Comparison of ENCODE assay signal across 1 cellular context in the genomic region with DNA sequence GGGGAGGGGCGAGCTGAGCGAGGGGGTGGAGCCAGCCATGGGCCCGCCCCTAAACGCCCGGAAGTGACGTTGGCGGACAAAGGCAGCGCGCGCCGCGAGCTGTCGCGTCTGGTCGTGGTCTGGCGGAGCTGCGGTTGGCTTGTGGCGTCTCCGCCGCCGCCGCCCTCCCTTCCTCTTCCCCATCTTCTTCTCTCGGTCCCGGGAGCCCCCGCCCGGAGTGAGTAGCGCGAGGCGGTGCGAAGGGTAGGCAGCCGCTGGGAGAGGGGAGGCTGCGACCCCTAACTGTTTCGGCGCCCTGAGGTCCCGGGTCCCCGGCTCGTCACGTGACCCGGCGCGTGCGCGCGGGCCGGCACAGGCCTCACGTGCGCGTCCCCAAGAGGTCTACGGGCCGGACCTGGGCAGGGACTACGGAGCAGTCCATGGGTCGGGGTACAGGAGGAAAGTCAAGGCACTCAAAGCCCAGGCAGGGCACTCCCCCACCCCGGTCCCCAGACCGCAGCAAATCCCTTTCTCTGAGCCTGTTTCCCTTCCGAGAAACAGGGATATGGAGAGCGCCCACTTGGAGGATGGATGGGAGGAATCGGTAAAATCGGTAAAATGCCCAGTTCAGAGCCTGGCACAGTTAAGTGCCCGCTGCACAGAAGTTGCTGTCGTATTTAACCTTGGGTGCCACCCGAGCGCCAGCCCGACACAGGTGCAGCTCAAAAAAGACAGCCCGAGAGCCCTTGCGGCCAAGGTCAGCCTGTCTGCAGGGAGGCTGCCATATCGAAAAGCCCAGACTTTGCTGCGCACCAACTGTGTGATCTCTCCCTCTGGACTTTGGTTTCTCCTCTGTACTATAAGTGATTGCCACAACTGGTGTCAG.
TF ChIP-seq lines count a peak whose summit lies in the region.

A gene with protein sequence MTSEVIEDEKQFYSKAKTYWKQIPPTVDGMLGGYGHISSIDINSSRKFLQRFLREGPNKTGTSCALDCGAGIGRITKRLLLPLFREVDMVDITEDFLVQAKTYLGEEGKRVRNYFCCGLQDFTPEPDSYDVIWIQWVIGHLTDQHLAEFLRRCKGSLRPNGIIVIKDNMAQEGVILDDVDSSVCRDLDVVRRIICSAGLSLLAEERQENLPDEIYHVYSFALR (plus strand): TSS at position 85 of the 865 bp plus-strand sequence. CDS start 6,541 bp downstream, outside the sequence.

TF ChIP-seq in GM12878, 131 proteins besides CTCF, POLR2A, EP300 and RAD21 (continued from another document and continues in another):
- TF ChIP-seq, protein P1, sequence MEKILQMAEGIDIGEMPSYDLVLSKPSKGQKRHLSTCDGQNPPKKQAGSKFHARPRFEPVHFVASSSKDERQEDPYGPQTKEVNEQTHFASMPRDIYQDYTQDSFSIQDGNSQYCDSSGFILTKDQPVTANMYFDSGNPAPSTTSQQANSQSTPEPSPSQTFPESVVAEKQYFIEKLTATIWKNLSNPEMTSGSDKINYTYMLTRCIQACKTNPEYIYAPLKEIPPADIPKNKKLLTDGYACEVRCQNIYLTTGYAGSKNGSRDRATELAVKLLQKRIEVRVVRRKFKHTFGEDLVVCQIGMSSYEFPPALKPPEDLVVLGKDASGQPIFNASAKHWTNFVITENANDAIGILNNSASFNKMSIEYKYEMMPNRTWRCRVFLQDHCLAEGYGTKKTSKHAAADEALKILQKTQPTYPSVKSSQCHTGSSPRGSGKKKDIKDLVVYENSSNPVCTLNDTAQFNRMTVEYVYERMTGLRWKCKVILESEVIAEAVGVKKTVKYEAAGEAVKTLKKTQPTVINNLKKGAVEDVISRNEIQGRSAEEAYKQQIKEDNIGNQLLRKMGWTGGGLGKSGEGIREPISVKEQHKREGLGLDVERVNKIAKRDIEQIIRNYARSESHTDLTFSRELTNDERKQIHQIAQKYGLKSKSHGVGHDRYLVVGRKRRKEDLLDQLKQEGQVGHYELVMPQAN (conservative IDR thresholded peaks at IDR 0.05) = peak; percentile 93
- TF ChIP-seq CREB1 (IDR thresholded peaks at IDR 0.05; ENCODE audit: low read depth) = peak; percentile 93
- TF ChIP-seq, protein P2, sequence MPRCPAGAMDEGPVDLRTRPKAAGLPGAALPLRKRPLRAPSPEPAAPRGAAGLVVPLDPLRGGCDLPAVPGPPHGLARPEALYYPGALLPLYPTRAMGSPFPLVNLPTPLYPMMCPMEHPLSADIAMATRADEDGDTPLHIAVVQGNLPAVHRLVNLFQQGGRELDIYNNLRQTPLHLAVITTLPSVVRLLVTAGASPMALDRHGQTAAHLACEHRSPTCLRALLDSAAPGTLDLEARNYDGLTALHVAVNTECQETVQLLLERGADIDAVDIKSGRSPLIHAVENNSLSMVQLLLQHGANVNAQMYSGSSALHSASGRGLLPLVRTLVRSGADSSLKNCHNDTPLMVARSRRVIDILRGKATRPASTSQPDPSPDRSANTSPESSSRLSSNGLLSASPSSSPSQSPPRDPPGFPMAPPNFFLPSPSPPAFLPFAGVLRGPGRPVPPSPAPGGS (IDR thresholded peaks at IDR 0.05; ENCODE audit: borderline replicate concordance, insufficient read depth, low read depth, low read length, poor library complexity, severe bottlenecking) = no peak
- TF ChIP-seq SPI1 (IDR thresholded peaks at IDR 0.05; ENCODE audit: borderline replicate concordance, insufficient read depth, low read depth, low read length) = peak; percentile 29; the same call in 1 of the 2 replicates
- TF ChIP-seq JUNB (IDR thresholded peaks at IDR 0.05) = no peak
- TF ChIP-seq, protein P3, sequence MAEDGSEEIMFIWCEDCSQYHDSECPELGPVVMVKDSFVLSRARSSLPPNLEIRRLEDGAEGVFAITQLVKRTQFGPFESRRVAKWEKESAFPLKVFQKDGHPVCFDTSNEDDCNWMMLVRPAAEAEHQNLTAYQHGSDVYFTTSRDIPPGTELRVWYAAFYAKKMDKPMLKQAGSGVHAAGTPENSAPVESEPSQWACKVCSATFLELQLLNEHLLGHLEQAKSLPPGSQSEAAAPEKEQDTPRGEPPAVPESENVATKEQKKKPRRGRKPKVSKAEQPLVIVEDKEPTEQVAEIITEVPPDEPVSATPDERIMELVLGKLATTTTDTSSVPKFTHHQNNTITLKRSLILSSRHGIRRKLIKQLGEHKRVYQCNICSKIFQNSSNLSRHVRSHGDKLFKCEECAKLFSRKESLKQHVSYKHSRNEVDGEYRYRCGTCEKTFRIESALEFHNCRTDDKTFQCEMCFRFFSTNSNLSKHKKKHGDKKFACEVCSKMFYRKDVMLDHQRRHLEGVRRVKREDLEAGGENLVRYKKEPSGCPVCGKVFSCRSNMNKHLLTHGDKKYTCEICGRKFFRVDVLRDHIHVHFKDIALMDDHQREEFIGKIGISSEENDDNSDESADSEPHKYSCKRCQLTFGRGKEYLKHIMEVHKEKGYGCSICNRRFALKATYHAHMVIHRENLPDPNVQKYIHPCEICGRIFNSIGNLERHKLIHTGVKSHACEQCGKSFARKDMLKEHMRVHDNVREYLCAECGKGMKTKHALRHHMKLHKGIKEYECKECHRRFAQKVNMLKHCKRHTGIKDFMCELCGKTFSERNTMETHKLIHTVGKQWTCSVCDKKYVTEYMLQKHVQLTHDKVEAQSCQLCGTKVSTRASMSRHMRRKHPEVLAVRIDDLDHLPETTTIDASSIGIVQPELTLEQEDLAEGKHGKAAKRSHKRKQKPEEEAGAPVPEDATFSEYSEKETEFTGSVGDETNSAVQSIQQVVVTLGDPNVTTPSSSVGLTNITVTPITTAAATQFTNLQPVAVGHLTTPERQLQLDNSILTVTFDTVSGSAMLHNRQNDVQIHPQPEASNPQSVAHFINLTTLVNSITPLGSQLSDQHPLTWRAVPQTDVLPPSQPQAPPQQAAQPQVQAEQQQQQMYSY (CRISPR knock-in tag; IDR thresholded peaks at IDR 0.05) = peak; percentile 56; the same call in 1 of the 2 replicates
- TF ChIP-seq, protein P4, sequence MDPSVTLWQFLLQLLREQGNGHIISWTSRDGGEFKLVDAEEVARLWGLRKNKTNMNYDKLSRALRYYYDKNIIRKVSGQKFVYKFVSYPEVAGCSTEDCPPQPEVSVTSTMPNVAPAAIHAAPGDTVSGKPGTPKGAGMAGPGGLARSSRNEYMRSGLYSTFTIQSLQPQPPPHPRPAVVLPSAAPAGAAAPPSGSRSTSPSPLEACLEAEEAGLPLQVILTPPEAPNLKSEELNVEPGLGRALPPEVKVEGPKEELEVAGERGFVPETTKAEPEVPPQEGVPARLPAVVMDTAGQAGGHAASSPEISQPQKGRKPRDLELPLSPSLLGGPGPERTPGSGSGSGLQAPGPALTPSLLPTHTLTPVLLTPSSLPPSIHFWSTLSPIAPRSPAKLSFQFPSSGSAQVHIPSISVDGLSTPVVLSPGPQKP (IDR thresholded peaks at IDR 0.05; ENCODE audit: low read depth, low read length) = peak; percentile 82
- TF ChIP-seq POLR2AphosphoS2 (IDR thresholded peaks at IDR 0.05; ENCODE audit: low read depth, low read length) = peak; percentile 91
- no peak for TF ChIP-seq ZNF622 (IDR thresholded peaks at IDR 0.05)
- TF ChIP-seq CBFB (IDR thresholded peaks at IDR 0.05; ENCODE audit: low read depth) = peak; percentile 79; the same call in 1 of the 2 replicates
- peak; percentile 85 for TF ChIP-seq RUNX3 (IDR thresholded peaks at IDR 0.05; ENCODE audit: low read length)
- no peak for TF ChIP-seq JUND (IDR thresholded peaks at IDR 0.05; ENCODE audit: low read depth, low read length)
- TF ChIP-seq, protein P5, sequence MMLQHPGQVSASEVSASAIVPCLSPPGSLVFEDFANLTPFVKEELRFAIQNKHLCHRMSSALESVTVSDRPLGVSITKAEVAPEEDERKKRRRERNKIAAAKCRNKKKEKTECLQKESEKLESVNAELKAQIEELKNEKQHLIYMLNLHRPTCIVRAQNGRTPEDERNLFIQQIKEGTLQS (IDR thresholded peaks at IDR 0.05; ENCODE audit: borderline replicate concordance, extremely low read depth, low read depth, low read length) = peak; percentile 88
- peak; percentile 60 for TF ChIP-seq SP1 (IDR thresholded peaks at IDR 0.05; ENCODE audit: low read depth, low read length)
- peak; percentile 79 for TF ChIP-seq TAF1 (IDR thresholded peaks at IDR 0.05; ENCODE audit: borderline replicate concordance, low read depth, low read length)
- TF ChIP-seq SMAD5 (IDR thresholded peaks at IDR 0.05; ENCODE audit: low read depth) = peak; percentile 20; the same call in 1 of the 2 replicates
- 0 out of 2 replicates have a peak, but pooled peaks have one; percentile 25 for TF ChIP-seq SIN3A (IDR thresholded peaks at IDR 0.05; ENCODE audit: low read depth, low read length)
- TF ChIP-seq RELA (IDR thresholded peaks at IDR 0.05; ENCODE audit: borderline replicate concordance, partially characterized antibody) = peak; percentile 59
- peak; percentile 90 for TF ChIP-seq DPF2 (IDR thresholded peaks at IDR 0.05)
- peak; percentile 28; the same call in 1 of the 2 replicates for TF ChIP-seq YY1 (IDR thresholded peaks at IDR 0.05; ENCODE audit: low read depth, low read length)
- peak; percentile 80 for TF ChIP-seq IKZF1 (conservative IDR thresholded peaks at IDR 0.05)
- peak; percentile 69; the same call in 1 of the 2 replicates for TF ChIP-seq PAX5 (IDR thresholded peaks at IDR 0.05; ENCODE audit: borderline replicate concordance, low read depth, low read length)
- peak; percentile 90 for TF ChIP-seq MYC (IDR thresholded peaks at IDR 0.05; ENCODE audit: insufficient read depth, insufficient read length, insufficient replicate concordance, low read length, severe bottlenecking)
- TF ChIP-seq MEF2B (IDR thresholded peaks at IDR 0.05; ENCODE audit: partially characterized antibody, poor library complexity, severe bottlenecking) = peak; percentile 75
- TF ChIP-seq, protein P6, sequence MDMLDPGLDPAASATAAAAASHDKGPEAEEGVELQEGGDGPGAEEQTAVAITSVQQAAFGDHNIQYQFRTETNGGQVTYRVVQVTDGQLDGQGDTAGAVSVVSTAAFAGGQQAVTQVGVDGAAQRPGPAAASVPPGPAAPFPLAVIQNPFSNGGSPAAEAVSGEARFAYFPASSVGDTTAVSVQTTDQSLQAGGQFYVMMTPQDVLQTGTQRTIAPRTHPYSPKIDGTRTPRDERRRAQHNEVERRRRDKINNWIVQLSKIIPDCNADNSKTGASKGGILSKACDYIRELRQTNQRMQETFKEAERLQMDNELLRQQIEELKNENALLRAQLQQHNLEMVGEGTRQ (IDR thresholded peaks at IDR 0.05; ENCODE audit: borderline replicate concordance, low read depth, low read length) = peak; percentile 82
- peak; percentile 98 for TF ChIP-seq RAD51 (IDR thresholded peaks at IDR 0.05)
- peak; percentile 72 for TF ChIP-seq NR2F1 (conservative IDR thresholded peaks at IDR 0.05)
- TF ChIP-seq BHLHE40 (IDR thresholded peaks at IDR 0.05; ENCODE audit: borderline replicate concordance in 1 of 2, low read depth in 2 of 2, low read length in 1 of 2) = peak; percentile 95 to 100
- TF ChIP-seq KLF5 (IDR thresholded peaks at IDR 0.05; ENCODE audit: partially characterized antibody) = peak; percentile 54
- peak; percentile 76 for TF ChIP-seq GABPA (IDR thresholded peaks at IDR 0.05; ENCODE audit: low read depth)
- peak; percentile 44; the same call in 1 of the 2 replicates for TF ChIP-seq ESRRA (IDR thresholded peaks at IDR 0.05; ENCODE audit: low read length)
- TF ChIP-seq STAT1 (conservative IDR thresholded peaks at IDR 0.05) = peak; percentile 58; the same call in 1 of the 2 replicates
- TF ChIP-seq, protein P7, sequence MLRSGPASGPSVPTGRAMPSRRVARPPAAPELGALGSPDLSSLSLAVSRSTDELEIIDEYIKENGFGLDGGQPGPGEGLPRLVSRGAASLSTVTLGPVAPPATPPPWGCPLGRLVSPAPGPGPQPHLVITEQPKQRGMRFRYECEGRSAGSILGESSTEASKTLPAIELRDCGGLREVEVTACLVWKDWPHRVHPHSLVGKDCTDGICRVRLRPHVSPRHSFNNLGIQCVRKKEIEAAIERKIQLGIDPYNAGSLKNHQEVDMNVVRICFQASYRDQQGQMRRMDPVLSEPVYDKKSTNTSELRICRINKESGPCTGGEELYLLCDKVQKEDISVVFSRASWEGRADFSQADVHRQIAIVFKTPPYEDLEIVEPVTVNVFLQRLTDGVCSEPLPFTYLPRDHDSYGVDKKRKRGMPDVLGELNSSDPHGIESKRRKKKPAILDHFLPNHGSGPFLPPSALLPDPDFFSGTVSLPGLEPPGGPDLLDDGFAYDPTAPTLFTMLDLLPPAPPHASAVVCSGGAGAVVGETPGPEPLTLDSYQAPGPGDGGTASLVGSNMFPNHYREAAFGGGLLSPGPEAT (IDR thresholded peaks at IDR 0.05; ENCODE audit: low read depth) = peak; percentile 45; the same call in 1 of the 2 replicates
- TF ChIP-seq TBL1XR1 (IDR thresholded peaks at IDR 0.05; ENCODE audit: low read depth, low read length) = 0 out of 2 replicates have a peak, but pooled peaks have one; percentile 16
- peak; percentile 86; the same call in 1 of the 2 replicates for TF ChIP-seq PML (IDR thresholded peaks at IDR 0.05; ENCODE audit: low read length)
- TF ChIP-seq CHD2 (IDR thresholded peaks at IDR 0.05; ENCODE audit: borderline replicate concordance, low read depth, low read length) = no peak
- TF ChIP-seq CBX5 (IDR thresholded peaks at IDR 0.05; ENCODE audit: low read depth) = peak; percentile 40; the same call in 1 of the 2 replicates
- TF ChIP-seq, protein P8, sequence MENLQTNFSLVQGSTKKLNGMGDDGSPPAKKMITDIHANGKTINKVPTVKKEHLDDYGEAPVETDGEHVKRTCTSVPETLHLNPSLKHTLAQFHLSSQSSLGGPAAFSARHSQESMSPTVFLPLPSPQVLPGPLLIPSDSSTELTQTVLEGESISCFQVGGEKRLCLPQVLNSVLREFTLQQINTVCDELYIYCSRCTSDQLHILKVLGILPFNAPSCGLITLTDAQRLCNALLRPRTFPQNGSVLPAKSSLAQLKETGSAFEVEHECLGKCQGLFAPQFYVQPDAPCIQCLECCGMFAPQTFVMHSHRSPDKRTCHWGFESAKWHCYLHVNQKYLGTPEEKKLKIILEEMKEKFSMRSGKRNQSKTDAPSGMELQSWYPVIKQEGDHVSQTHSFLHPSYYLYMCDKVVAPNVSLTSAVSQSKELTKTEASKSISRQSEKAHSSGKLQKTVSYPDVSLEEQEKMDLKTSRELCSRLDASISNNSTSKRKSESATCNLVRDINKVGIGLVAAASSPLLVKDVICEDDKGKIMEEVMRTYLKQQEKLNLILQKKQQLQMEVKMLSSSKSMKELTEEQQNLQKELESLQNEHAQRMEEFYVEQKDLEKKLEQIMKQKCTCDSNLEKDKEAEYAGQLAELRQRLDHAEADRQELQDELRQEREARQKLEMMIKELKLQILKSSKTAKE (IDR thresholded peaks at IDR 0.05; ENCODE audit: low read depth, poor library complexity, severe bottlenecking) = peak; percentile 12
- TF ChIP-seq MXI1 (IDR thresholded peaks at IDR 0.05; ENCODE audit: low read depth, low read length) = peak; percentile 98
- TF ChIP-seq TCF12 (IDR thresholded peaks at IDR 0.05; ENCODE audit: low read depth, low read length) = peak; percentile 53; the same call in 1 of the 2 replicates
- TF ChIP-seq KAT2A (conservative IDR thresholded peaks at IDR 0.05; ENCODE audit: control insufficient read depth, low read depth, low read length) = no peak
- no peak for TF ChIP-seq NFYA (IDR thresholded peaks at IDR 0.05; ENCODE audit: borderline replicate concordance, low read depth, low read length)
- TF ChIP-seq, protein P9, sequence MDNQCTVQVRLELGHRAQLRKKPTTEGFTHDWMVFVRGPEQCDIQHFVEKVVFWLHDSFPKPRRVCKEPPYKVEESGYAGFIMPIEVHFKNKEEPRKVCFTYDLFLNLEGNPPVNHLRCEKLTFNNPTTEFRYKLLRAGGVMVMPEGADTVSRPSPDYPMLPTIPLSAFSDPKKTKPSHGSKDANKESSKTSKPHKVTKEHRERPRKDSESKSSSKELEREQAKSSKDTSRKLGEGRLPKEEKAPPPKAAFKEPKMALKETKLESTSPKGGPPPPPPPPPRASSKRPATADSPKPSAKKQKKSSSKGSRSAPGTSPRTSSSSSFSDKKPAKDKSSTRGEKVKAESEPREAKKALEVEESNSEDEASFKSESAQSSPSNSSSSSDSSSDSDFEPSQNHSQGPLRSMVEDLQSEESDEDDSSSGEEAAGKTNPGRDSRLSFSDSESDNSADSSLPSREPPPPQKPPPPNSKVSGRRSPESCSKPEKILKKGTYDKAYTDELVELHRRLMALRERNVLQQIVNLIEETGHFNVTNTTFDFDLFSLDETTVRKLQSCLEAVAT (IDR thresholded peaks at IDR 0.05) = peak; percentile 71; the same call in 1 of the 2 replicates
